Comparison of ENCODE assay signal across 8 cellular contexts in the genomic region with DNA sequence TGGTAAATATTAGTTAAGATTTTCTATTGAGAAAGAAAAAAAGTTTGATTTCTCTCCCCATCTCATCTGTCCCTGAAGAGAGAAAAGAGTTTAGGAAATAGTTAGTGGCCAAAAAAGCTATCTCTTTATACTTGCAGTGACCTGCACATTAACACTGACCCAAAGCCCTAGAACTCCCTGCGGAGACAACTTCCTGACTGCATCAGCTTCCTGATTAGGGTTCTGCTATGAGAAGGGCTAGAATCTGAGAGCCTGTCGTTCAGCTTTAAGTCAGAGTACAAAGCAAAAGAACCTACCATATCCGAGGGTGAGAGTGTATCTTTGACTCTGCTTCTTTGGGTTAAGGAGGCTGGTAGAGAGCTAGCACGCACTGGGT. TPM values are rescaled to one million over a fixed set of nuclear protein-coding genes. Genes with fewer than 3 reads are reported as not detected.
A peak's percentile ranks its signal among the peaks of the same experiment; 100 is the strongest.
DNase-seq lines count a peak whose midpoint lies in the region; ATAC-seq and TF ChIP-seq lines count a peak whose summit lies in the region.

No MANE protein-coding gene starts in this region.

- POLR2A ChIA-PET in activated CD4-positive, alpha-beta T cell treated with anti-CD3 and anti-CD28 coated beads for 36 hours (lab: Charles Lee): no interaction called here

- H3K4me3 Mint-ChIP-seq in activated CD4-positive, alpha-beta T cell treated with anti-CD3 and anti-CD28 coated beads for 36 hours: no peak overlapping the region
- no peak overlapping the region for H3K4me3 Mint-ChIP-seq in activated naive CD4-positive, alpha-beta T cell treated with anti-CD3 and anti-CD28 coated beads, Interleukin-2, amount 10 ng/mL, durations not matched to agents 7 days and 5 days

- CTCF ChIA-PET in activated CD4-positive, alpha-beta T cell treated with anti-CD3 and anti-CD28 coated beads for 36 hours (lab: Charles Lee): interaction anchor here (1.2 to 2.1 kb wide), 6 partner anchors 9 to 268 kb away, joined by 3 to 7 read pairs (median 4); no protein-coding TSS in a partner anchor
- CTCF ChIA-PET in activated naive CD4-positive, alpha-beta T cell treated with anti-CD3 and anti-CD28 coated beads, Interleukin-2, amount 10 ng/mL, durations not matched to agents 7 days and 5 days (lab: Charles Lee): interaction anchor here (1.1 kb wide), 1 partner anchor 15 kb away, joined by 3 read pairs; no protein-coding TSS in a partner anchor

- H3K27ac ChIP-seq in caudate nucleus (ENCODE audit: low read depth, low read length) (peak overlapping the region; percentile 56), layer of hippocampus (ENCODE audit: low read depth, low read length) (peak overlapping the region; percentile 23), substantia nigra (ENCODE audit: low read depth, low read length, poor library complexity, severe bottlenecking) (peak overlapping the region; percentile 14)

- H3K4me3 ChIP-seq in LNCaP clone FGC (ENCODE audit: low read depth, low read length): 0 out of 2 replicates have a peak overlapping the region, but pooled peaks have one; percentile 27

- peaks cover 6% of the 10 kb centered on the region for H3K4me1 Mint-ChIP-seq in activated CD4-positive, alpha-beta T cell treated with anti-CD3 and anti-CD28 coated beads for 36 hours
- H3K4me1 Mint-ChIP-seq in activated naive CD4-positive, alpha-beta T cell treated with anti-CD3 and anti-CD28 coated beads, Interleukin-2, amount 10 ng/mL, durations not matched to agents 7 days and 5 days: no peaks in the 10 kb centered on the region

- H3K36me3 Mint-ChIP-seq in activated CD4-positive, alpha-beta T cell treated with anti-CD3 and anti-CD28 coated beads for 36 hours (ENCODE audit: low read depth): peaks cover 6% of the 10 kb centered on the region
- peaks cover 19% of the 10 kb centered on the region for H3K36me3 Mint-ChIP-seq in activated naive CD4-positive, alpha-beta T cell treated with anti-CD3 and anti-CD28 coated beads, Interleukin-2, amount 10 ng/mL, durations not matched to agents 7 days and 5 days

- no peak for ATAC-seq in GM21367 (IDR thresholded peaks at IDR 0.05; ENCODE audit: unreplicated experiment)
- no peak for ATAC-seq in activated CD4-positive, alpha-beta T cell treated with anti-CD3 and anti-CD28 coated beads for 36 hours

- H3K27ac Mint-ChIP-seq in activated CD4-positive, alpha-beta T cell treated with anti-CD3 and anti-CD28 coated beads for 36 hours: no peak overlapping the region
- H3K27ac Mint-ChIP-seq in activated naive CD4-positive, alpha-beta T cell treated with anti-CD3 and anti-CD28 coated beads, Interleukin-2, amount 10 ng/mL, durations not matched to agents 7 days and 5 days: no peak overlapping the region

- DNase-seq in LNCaP clone FGC (ENCODE audit: low read depth) (no peak), caudate nucleus (lab: John Stamatoyannopoulos, UW) (no peak), substantia nigra (lab: John Stamatoyannopoulos, UW) (no peak), DMS153 (lab: John Stamatoyannopoulos, UW) (no peak)
- no peak for DNase-seq in activated CD4-positive, alpha-beta T cell treated with anti-CD3 and anti-CD28 coated beads for 36 hours
- DNase-seq in activated naive CD4-positive, alpha-beta T cell treated with anti-CD3 and anti-CD28 coated beads, Interleukin-2, amount 10 ng/mL, durations not matched to agents 7 days and 5 days: no peak

- H3K9me3 Mint-ChIP-seq in activated CD4-positive, alpha-beta T cell treated with anti-CD3 and anti-CD28 coated beads for 36 hours (ENCODE audit: low read depth): no peaks in the 10 kb centered on the region
- no peaks in the 10 kb centered on the region for H3K9me3 Mint-ChIP-seq in activated naive CD4-positive, alpha-beta T cell treated with anti-CD3 and anti-CD28 coated beads, Interleukin-2, amount 10 ng/mL, durations not matched to agents 7 days and 5 days

- no peaks in the 10 kb centered on the region for H3K27me3 ChIP-seq in layer of hippocampus (ENCODE audit: control insufficient read depth, insufficient read depth, low read length)

- H3K27me3 Mint-ChIP-seq in activated CD4-positive, alpha-beta T cell treated with anti-CD3 and anti-CD28 coated beads for 36 hours: no peaks in the 10 kb centered on the region
- H3K27me3 Mint-ChIP-seq in activated naive CD4-positive, alpha-beta T cell treated with anti-CD3 and anti-CD28 coated beads, Interleukin-2, amount 10 ng/mL, durations not matched to agents 7 days and 5 days: no peaks in the 10 kb centered on the region

- TF ChIP-seq CTCF in LNCaP clone FGC (IDR thresholded peaks at IDR 0.05; ENCODE audit: control insufficient read depth, extremely low read depth, insufficient read depth): no peak

- intact Hi-C loops in activated CD4-positive, alpha-beta T cell treated with anti-CD3 and anti-CD28 coated beads for 36 hours (cut with DNase I, micrococcal nuclease): loop anchor here in 1 of 2 experiments (5.0 kb wide), 1 partner anchor 248 kb away; no protein-coding TSS in a partner anchor

RNA-seq across cellular contexts. Expression of gene LIMD2, which starts 24.7 kb away (rescaled TPM):
- 100 to 1,000 TPM; 119 to 127 TPM for total RNA-seq in activated CD4-positive, alpha-beta T cell treated with anti-CD3 and anti-CD28 coated beads for 36 hours

RNA-seq across cellular contexts. Expression of gene MAP3K3, which starts 53.0 kb away (rescaled TPM):
- 10 to 100 TPM; 22.4 to 22.9 TPM for total RNA-seq in activated CD4-positive, alpha-beta T cell treated with anti-CD3 and anti-CD28 coated beads for 36 hours
